In genomic region chr22:20395897-20396287, GRCh38 we compare ENCODE assay signal across 1 cellular context.
TF ChIP-seq lines count a peak whose summit lies in the region.

No MANE protein-coding gene starts in this region.

TF ChIP-seq in WTC11, 78 proteins besides CTCF, POLR2A, EP300 and RAD21 (continued from another document):
- TF ChIP-seq ZNF532 (CRISPR knock-in tag; IDR thresholded peaks at IDR 0.05; ENCODE audit: borderline replicate concordance) (no peak), ATF2 (CRISPR knock-in tag; IDR thresholded peaks at IDR 0.05; ENCODE audit: borderline replicate concordance, low read depth) (no peak), SOX15 (CRISPR knock-in tag; IDR thresholded peaks at IDR 0.05) (no peak), ZNF423 (CRISPR knock-in tag; IDR thresholded peaks at IDR 0.05) (no peak), ZNF512 (CRISPR knock-in tag; IDR thresholded peaks at IDR 0.05; ENCODE audit: borderline replicate concordance) (no peak), ZNF425 (CRISPR knock-in tag; conservative IDR thresholded peaks at IDR 0.05) (no peak), MLX (CRISPR knock-in tag; IDR thresholded peaks at IDR 0.05) (no peak), NR1H2 (CRISPR knock-in tag; IDR thresholded peaks at IDR 0.05) (no peak), NR3C1 (CRISPR knock-in tag; conservative IDR thresholded peaks at IDR 0.05; ENCODE audit: low read depth) (no peak), STAT6 (CRISPR knock-in tag; conservative IDR thresholded peaks at IDR 0.05; ENCODE audit: low read depth) (no peak)
